In genomic region chr7:140223515-140224221, GRCh38 we compare ENCODE assay signal across 1 cellular context.
TF ChIP-seq lines count a peak whose summit lies in the region.

No MANE protein-coding gene starts in this region.

TF ChIP-seq in K562, 482 proteins besides CTCF, POLR2A, EP300 and RAD21 (continued from another document):
- TF ChIP-seq NKRF (IDR thresholded peaks at IDR 0.05; ENCODE audit: borderline replicate concordance) = no peak
- no peak for TF ChIP-seq ADNP (tag; IDR thresholded peaks at IDR 0.05)
- TF ChIP-seq CREB5 (CRISPR knock-in tag; IDR thresholded peaks at IDR 0.05) = no peak
- TF ChIP-seq TCF3 (CRISPR knock-in tag; IDR thresholded peaks at IDR 0.05) = peak; percentile 87
- no peak for TF ChIP-seq RERE (CRISPR knock-in tag; IDR thresholded peaks at IDR 0.05; ENCODE audit: borderline replicate concordance)
- 0 out of 2 replicates have a peak, but pooled peaks have one; percentile 4 for TF ChIP-seq USF2 (CRISPR knock-in tag; IDR thresholded peaks at IDR 0.05)
- no peak for TF ChIP-seq OTX1 (CRISPR knock-in tag; IDR thresholded peaks at IDR 0.05)
- TF ChIP-seq ZNF263 (CRISPR knock-in tag; IDR thresholded peaks at IDR 0.05; ENCODE audit: borderline replicate concordance) = no peak
- TF ChIP-seq LEF1 (IDR thresholded peaks at IDR 0.05) = peak; percentile 77; the same call in 1 of the 2 replicates
- no peak for TF ChIP-seq TAF9B (IDR thresholded peaks at IDR 0.05; ENCODE audit: partially characterized antibody)
- peak; percentile 91 to 94 for TF ChIP-seq TRIM24 (IDR thresholded peaks at IDR 0.05)
- no peak for TF ChIP-seq MEF2D (tag; conservative IDR thresholded peaks at IDR 0.05; ENCODE audit: low read depth)
- no peak for TF ChIP-seq ETV1 (tag; conservative IDR thresholded peaks at IDR 0.05; ENCODE audit: low read depth)
- TF ChIP-seq SMARCA5 (IDR thresholded peaks at IDR 0.05) = no peak
- TF ChIP-seq CEBPB (tag; IDR thresholded peaks at IDR 0.05) = no peak
- TF ChIP-seq MEF2A (IDR thresholded peaks at IDR 0.05; ENCODE audit: control insufficient read depth, low read depth, low read length) = no peak
- TF ChIP-seq ZBTB7A (IDR thresholded peaks at IDR 0.05; ENCODE audit: borderline replicate concordance, control insufficient read depth, low read depth, low read length) = no peak
- no peak for TF ChIP-seq IFI16 (CRISPR knock-in tag; IDR thresholded peaks at IDR 0.05)
- TF ChIP-seq KLF6 (CRISPR knock-in tag; IDR thresholded peaks at IDR 0.05; ENCODE audit: borderline replicate concordance) = no peak
- TF ChIP-seq ZNF277 (CRISPR knock-in tag; IDR thresholded peaks at IDR 0.05; ENCODE audit: borderline replicate concordance) = no peak
- no peak for TF ChIP-seq ZNF232 (CRISPR knock-in tag; IDR thresholded peaks at IDR 0.05)
- no peak for TF ChIP-seq ZNF445 (CRISPR knock-in tag; IDR thresholded peaks at IDR 0.05; ENCODE audit: low read depth)
- no peak for TF ChIP-seq ZFP91 (CRISPR knock-in tag; IDR thresholded peaks at IDR 0.05)
- no peak for TF ChIP-seq ZBTB1 (CRISPR knock-in tag; IDR thresholded peaks at IDR 0.05; ENCODE audit: borderline replicate concordance, low read depth)
- no peak for TF ChIP-seq GTF3C2 (IDR thresholded peaks at IDR 0.05; ENCODE audit: borderline replicate concordance, extremely low read depth, insufficient read length)
- no peak for TF ChIP-seq ZNF75A (CRISPR knock-in tag; IDR thresholded peaks at IDR 0.05)
- no peak for TF ChIP-seq ZNF274 (IDR thresholded peaks at IDR 0.05; ENCODE audit: borderline replicate concordance, low read depth, low read length)
- no peak for TF ChIP-seq TAF15 (IDR thresholded peaks at IDR 0.05; ENCODE audit: low read depth, low read length)
- no peak for TF ChIP-seq SRSF7 (optimal IDR thresholded peaks at IDR 0.05; ENCODE audit: low read depth, low read length)
- TF ChIP-seq SAFB2 (IDR thresholded peaks at IDR 0.05; ENCODE audit: borderline replicate concordance, low read depth, low read length, severe bottlenecking) = no peak
- peak; percentile 73; the same call in 1 of the 2 replicates for TF ChIP-seq FOXK1 (CRISPR knock-in tag; IDR thresholded peaks at IDR 0.05; ENCODE audit: borderline replicate concordance)
- no peak for TF ChIP-seq GMEB1 (CRISPR knock-in tag; IDR thresholded peaks at IDR 0.05)
- TF ChIP-seq HMG20B (CRISPR knock-in tag; IDR thresholded peaks at IDR 0.05) = no peak
- TF ChIP-seq CREBBP (IDR thresholded peaks at IDR 0.05; ENCODE audit: low read depth, low read length) = no peak
- TF ChIP-seq ZNF551 (CRISPR knock-in tag; IDR thresholded peaks at IDR 0.05) = no peak
- TF ChIP-seq ZEB2 (IDR thresholded peaks at IDR 0.05) = peak; percentile 93
- TF ChIP-seq EHMT2 (IDR thresholded peaks at IDR 0.05) = peak; percentile 68; the same call in 1 of the 2 replicates
- no peak for TF ChIP-seq HNRNPLL (IDR thresholded peaks at IDR 0.05; ENCODE audit: low read depth, low read length, poor library complexity, severe bottlenecking)
- 0 out of 2 replicates have a peak, but pooled peaks have one; percentile 13 for TF ChIP-seq BHLHE40 (IDR thresholded peaks at IDR 0.05; ENCODE audit: low read length)
- no peak for TF ChIP-seq ATF1 (CRISPR knock-in tag; IDR thresholded peaks at IDR 0.05)
- TF ChIP-seq ATF1 (tag; IDR thresholded peaks at IDR 0.05) = 0 out of 2 replicates have a peak, but pooled peaks have one; percentile 36
- TF ChIP-seq MAX (CRISPR knock-in tag; IDR thresholded peaks at IDR 0.05) = no peak
- no peak for TF ChIP-seq PYGO2 (tag; IDR thresholded peaks at IDR 0.05)
- no peak for TF ChIP-seq FOSL1 (tag; conservative IDR thresholded peaks at IDR 0.05)
- no peak for TF ChIP-seq ATF6 (CRISPR knock-in tag; IDR thresholded peaks at IDR 0.05)
- no peak for TF ChIP-seq HDGF (IDR thresholded peaks at IDR 0.05)
- no peak for TF ChIP-seq PTRF (tag; IDR thresholded peaks at IDR 0.05)
- TF ChIP-seq ZSCAN32 (CRISPR knock-in tag; IDR thresholded peaks at IDR 0.05) = no peak
